ENCODE assay signal across 9 cellular contexts in the genomic region with DNA sequence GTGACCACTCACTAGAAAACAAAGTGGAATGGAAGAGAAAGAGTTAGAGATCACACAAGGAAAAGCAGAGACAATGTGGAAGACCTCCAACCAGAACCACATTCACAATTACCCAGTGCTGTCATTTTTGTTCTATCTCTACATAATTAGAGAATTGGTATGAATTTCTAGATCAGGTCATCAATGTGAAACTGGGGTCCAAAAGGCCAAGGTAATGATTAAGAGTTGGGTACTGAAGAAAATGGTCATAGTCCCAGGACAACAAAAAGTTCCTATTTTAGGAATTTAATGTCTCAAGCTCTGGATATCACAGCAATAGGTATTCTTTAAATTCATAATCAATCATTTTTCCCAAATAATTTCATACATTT.
DNase-seq lines count a peak whose midpoint lies in the region; ATAC-seq and TF ChIP-seq lines count a peak whose summit lies in the region.
"Had no signal": no experiment of that assay in that cellular context is flagged by ENCODE, and none has a peak within 500 bp of the region (broad histone marks: within the 10 kb centered on the region; RNA-seq: fewer than 3 reads in every experiment).

No MANE protein-coding gene starts in this region.

- DNase-seq in Panc1 (ENCODE audit: low read depth, low spot score) (no peak), glutamatergic neuron (no peak), SHP77 treated with DMSO at 0.1 percent for 48 hours (lab: John Stamatoyannopoulos, UW) (no peak), ovary (no peak)
- DNase-seq: stimulated activated naive CD4-positive, alpha-beta T cell had no signal

- POLR2A ChIA-PET in Panc1 (lab: Charles Lee) = interaction anchor here (0.6 to 1.5 kb wide), 2 partner anchors 12 to 26 kb away, joined by 3 read pairs; no protein-coding TSS in a partner anchor

- H3K4me3 Mint-ChIP-seq in glutamatergic neuron (ENCODE audit: unreplicated experiment) = no peak overlapping the region

- peak overlapping the region; percentile 47 for H3K9ac ChIP-seq in skeletal muscle satellite cell (ENCODE audit: low read depth, low read length)

- H3K9me3 Mint-ChIP-seq in glutamatergic neuron (ENCODE audit: unreplicated experiment) = no peaks in the 10 kb centered on the region

- no peaks in the 10 kb centered on the region for H3K27me3 Mint-ChIP-seq in glutamatergic neuron (ENCODE audit: unreplicated experiment)

- peak overlapping the region; percentile 22 for H3K4me2 ChIP-seq in skeletal muscle satellite cell (ENCODE audit: low read length)

- no peaks in the 10 kb centered on the region for H3K36me3 Mint-ChIP-seq in glutamatergic neuron (ENCODE audit: unreplicated experiment)

- TF ChIP-seq EP300 in ovary (IDR thresholded peaks at IDR 0.05) = no peak

- intact Hi-C loops in Panc1 (cut with micrococcal nuclease; ENCODE audit: unreplicated experiment) = no loop called here
- intact Hi-C loops in ovary (cut with DNase I) = no loop called here

- no peak for TF ChIP-seq CTCF in Panc1 (IDR thresholded peaks at IDR 0.05)
- no peak for TF ChIP-seq CTCF in glutamatergic neuron (IDR thresholded peaks at IDR 0.05; ENCODE audit: partially characterized antibody, unreplicated experiment)
- no peak for TF ChIP-seq CTCF in ovary (IDR thresholded peaks at IDR 0.05)

- in situ Hi-C loops in Panc1 (cut with HindIII; ENCODE audit: low pct_unique_long_range_greater_than_20kb, low sequenced_read_pairs) = no loop called here

- ATAC-seq in GM21528 (IDR thresholded peaks at IDR 0.05; ENCODE audit: low FRiP score, unreplicated experiment) (peak; percentile 7), Panc1 (no peak), GM19455 (IDR thresholded peaks at IDR 0.05; ENCODE audit: unreplicated experiment) (no peak), GM19463 (IDR thresholded peaks at IDR 0.05; ENCODE audit: unreplicated experiment) (no peak)

- H3K27ac ChIP-seq in Panc1 (ENCODE audit: low read length) (peak overlapping the region; percentile 84), ovary (no peak overlapping the region)

- CTCF ChIA-PET in Panc1 (lab: Charles Lee) = interaction anchor here (0.5 to 0.7 kb wide), 3 partner anchors 76 to 573 kb away, joined by 3 to 6 read pairs (median 3); a partner anchor contains a TSS

- BruUV-seq in Panc1 (replicated peaks; lab: Mats Ljungman, UMichigan) = no TSS peak

- no peaks in the 10 kb centered on the region for H3K4me1 Mint-ChIP-seq in glutamatergic neuron (ENCODE audit: low read depth, unreplicated experiment)

- H3K4me3 ChIP-seq in Panc1 (ENCODE audit: low read depth in 2 of 2, low read length in 2 of 2) = no peak overlapping the region
- H3K4me3 ChIP-seq in skeletal muscle satellite cell (ENCODE audit: low read length) = no peak overlapping the region
- no peak overlapping the region for H3K4me3 ChIP-seq in ovary

- H3K27ac Mint-ChIP-seq in glutamatergic neuron (ENCODE audit: unreplicated experiment) = peak overlapping the region; percentile 15

- no peak for TF ChIP-seq POLR2A in ovary (IDR thresholded peaks at IDR 0.05)

- H3K36me3 ChIP-seq in Panc1 (ENCODE audit: control insufficient read depth, insufficient read depth, low read length) = no peaks in the 10 kb centered on the region
- no peaks in the 10 kb centered on the region for H3K36me3 ChIP-seq in skeletal muscle satellite cell (ENCODE audit: insufficient read depth, low read length)
- H3K36me3 ChIP-seq in ovary = no peaks in the 10 kb centered on the region

- no peaks in the 10 kb centered on the region for H3K27me3 ChIP-seq in Panc1 (ENCODE audit: control insufficient read depth, insufficient read depth, low read length)
- H3K27me3 ChIP-seq in skeletal muscle satellite cell (ENCODE audit: control insufficient read depth, insufficient read depth, low read length) = no peaks in the 10 kb centered on the region
- no peaks in the 10 kb centered on the region for H3K27me3 ChIP-seq in ovary

- H3K9me3 ChIP-seq in Panc1 (ENCODE audit: control insufficient read depth, insufficient read depth, low read depth, low read length) = no peaks in the 10 kb centered on the region
- H3K9me3 ChIP-seq in skeletal muscle satellite cell (replicated peaks; ENCODE audit: low read length) = no peaks in the 10 kb centered on the region
- H3K9me3 ChIP-seq in ovary = no peaks in the 10 kb centered on the region

- H3K4me1 ChIP-seq in Panc1 (ENCODE audit: control insufficient read depth, insufficient read depth, low read length) = peaks cover 57% of the 10 kb centered on the region
- peaks cover 56% of the 10 kb centered on the region for H3K4me1 ChIP-seq in skeletal muscle satellite cell (ENCODE audit: control insufficient read depth, insufficient read depth, low read length)
- no peaks in the 10 kb centered on the region for H3K4me1 ChIP-seq in ovary (ENCODE audit: insufficient read depth)
